Comparison of ENCODE assay signal across 20 cellular contexts in the genomic region with DNA sequence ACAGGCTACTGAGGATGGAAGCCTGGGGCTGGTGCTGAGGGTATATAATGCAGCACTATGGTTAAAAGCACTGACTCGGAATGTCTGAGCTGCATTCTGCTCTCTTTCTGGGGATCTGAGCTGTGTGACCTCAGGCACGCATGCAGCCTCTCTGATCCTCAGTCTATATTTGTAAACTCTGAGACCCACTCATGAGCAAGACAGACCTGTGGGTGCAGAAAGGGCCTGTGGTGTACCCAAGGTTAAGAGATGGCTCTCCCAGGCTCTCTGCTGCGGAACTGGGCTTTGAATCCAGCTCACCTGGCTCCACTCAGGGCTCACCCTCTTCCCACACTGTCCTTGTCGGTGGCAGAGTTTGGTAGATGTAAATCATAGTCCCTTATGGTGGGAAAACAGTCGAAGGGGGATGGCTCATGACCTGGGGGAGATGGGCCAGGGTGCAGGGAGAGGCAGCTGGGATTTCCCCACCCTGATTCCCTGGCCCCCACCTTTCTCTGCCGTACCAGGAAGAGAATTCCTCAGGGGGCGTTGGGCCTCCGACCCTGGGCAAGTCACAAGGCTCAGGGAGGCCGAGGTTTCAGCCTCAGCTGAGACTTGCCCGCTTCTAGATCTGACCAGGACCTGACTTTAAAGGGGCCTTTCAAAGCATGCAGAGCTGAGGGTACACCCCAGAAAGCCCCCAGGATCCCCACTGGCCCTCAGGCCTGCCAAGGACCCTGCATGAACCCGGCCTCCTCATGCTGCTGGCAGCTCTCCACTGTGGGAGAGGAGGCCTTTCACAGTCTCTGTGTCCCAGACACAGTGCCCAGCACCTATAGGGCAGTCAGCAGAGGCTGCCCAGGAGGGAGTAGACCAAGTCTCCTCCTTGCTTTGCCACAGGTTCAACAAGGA.
DNase-seq lines count a peak whose midpoint lies in the region; ATAC-seq and TF ChIP-seq lines count a peak whose summit lies in the region.
"Had no signal": no experiment of that assay in that cellular context is flagged by ENCODE, and none has a peak within 500 bp of the region (broad histone marks: within the 10 kb centered on the region; RNA-seq: fewer than 3 reads in every experiment).

No MANE protein-coding gene starts in this region.

- H3K27me3 ChIP-seq in colonic mucosa (no peaks in the 10 kb centered on the region), stomach smooth muscle (ENCODE audit: control insufficient read depth in 1 of 2, insufficient read depth in 2 of 2, low read length in 2 of 2) (no peaks in the 10 kb centered on the region)
- H3K27me3 ChIP-seq: gastrocnemius medialis had no signal

- no peak overlapping the region for H3K27ac Mint-ChIP-seq in activated CD8-positive, alpha-beta memory T cell treated with anti-CD3 and anti-CD28 coated beads, Interleukin-2, amount 10 ng/mL, durations not matched to agents 7 days and 5 days
- H3K27ac Mint-ChIP-seq in natural killer cell: no peak overlapping the region
- H3K27ac Mint-ChIP-seq: activated CD4-positive, alpha-beta T cell treated with anti-CD3 and anti-CD28 coated beads, Interleukin-2, amount 10 ng/mL, durations not matched to agents 24 days and 14 days; activated naive CD8-positive, alpha-beta T cell; dendritic cell treated with granulocyte-macrophage colony-stimulating factor and Interleukin-4, amounts not matched to agents 40 ng/mL and 50 ng/mL, for 4 days had no signal

- TF ChIP-seq CTCF in colonic mucosa (IDR thresholded peaks at IDR 0.05) (no peak), natural killer cell (IDR thresholded peaks at IDR 0.05) (no peak)

- H3K36me3 Mint-ChIP-seq in activated CD8-positive, alpha-beta memory T cell treated with anti-CD3 and anti-CD28 coated beads, Interleukin-2, amount 10 ng/mL, durations not matched to agents 7 days and 5 days: no peaks in the 10 kb centered on the region
- no peaks in the 10 kb centered on the region for H3K36me3 Mint-ChIP-seq in natural killer cell
- H3K36me3 Mint-ChIP-seq: activated naive CD8-positive, alpha-beta T cell had no signal

- H3K4me1 Mint-ChIP-seq in activated CD8-positive, alpha-beta memory T cell treated with anti-CD3 and anti-CD28 coated beads, Interleukin-2, amount 10 ng/mL, durations not matched to agents 7 days and 5 days: no peaks in the 10 kb centered on the region
- peaks cover 0 to 4% of the 10 kb centered on the region in 2 donors for H3K4me1 Mint-ChIP-seq in natural killer cell
- H3K4me1 Mint-ChIP-seq: activated CD4-positive, alpha-beta T cell treated with anti-CD3 and anti-CD28 coated beads, Interleukin-2, amount 10 ng/mL, durations not matched to agents 24 days and 14 days had no signal

- H3K9ac ChIP-seq in colonic mucosa (ENCODE audit: low read depth in 2 of 2, low read length in 2 of 2) (no peak overlapping the region), stomach smooth muscle (ENCODE audit: low read length in 2 of 2) (peak overlapping the region in 1 of 2 donors; percentile 42)

- H3K27ac ChIP-seq in colonic mucosa (no peak overlapping the region), stomach smooth muscle (ENCODE audit: low read length) (peak overlapping the region; percentile 97)
- H3K27ac ChIP-seq: C4-2B, epithelial cell of prostate, gastrocnemius medialis, skin epidermis, thoracic aorta had no signal

- H3K36me3 ChIP-seq in colonic mucosa: no peaks in the 10 kb centered on the region
- H3K36me3 ChIP-seq in stomach smooth muscle (ENCODE audit: control insufficient read depth in 2 of 2, insufficient read depth in 2 of 2, low read length in 2 of 2): peaks cover 0 to 6% of the 10 kb centered on the region in 2 donors
- H3K36me3 ChIP-seq: gastrocnemius medialis, thoracic aorta had no signal

- CTCF ChIA-PET in activated CD8-positive, alpha-beta memory T cell treated with anti-CD3 and anti-CD28 coated beads, Interleukin-2, amount 10 ng/mL, durations not matched to agents 7 days and 5 days (lab: Charles Lee): interaction anchor here (0.7 to 1.5 kb wide), 2 partner anchors 10 to 385 kb away, joined by 3 to 6 read pairs; no protein-coding TSS in a partner anchor

- DNase-seq in activated CD8-positive, alpha-beta memory T cell treated with anti-CD3 and anti-CD28 coated beads for 24 hours: peak; percentile 19
- no peak for DNase-seq in activated CD8-positive, alpha-beta memory T cell treated with anti-CD3 and anti-CD28 coated beads, Interleukin-2, amount 10 ng/mL, durations not matched to agents 7 days and 5 days
- DNase-seq in colonic mucosa: peak; percentile 4
- DNase-seq in natural killer cell: peak; percentile 9
- DNase-seq in DMS114 treated with DMSO at 0.1 percent for 48 hours (lab: John Stamatoyannopoulos, UW; ENCODE audit: unreplicated experiment): no peak
- no peak for DNase-seq in NOMO-1 (lab: John Stamatoyannopoulos, UW; ENCODE audit: unreplicated experiment in 2 of 2)
- DNase-seq: activated CD4-positive, alpha-beta T cell treated with anti-CD3 and anti-CD28 coated beads, Interleukin-2, amount 10 ng/mL, durations not matched to agents 24 days and 14 days; activated T-cell treated with anti-CD3 and anti-CD28 coated beads for 4 hours; gastrocnemius medialis; NCI-H2029 treated with DMSO at 0.1 percent for 48 hours; NCI-H446 treated with DMSO at 0.1 percent for 48 hours; stimulated activated CD4-positive, alpha-beta T cell treated with anti-CD3 and anti-CD28 coated beads, Interleukin-4, amount 100 ng/mL, for 24 hours had no signal

- H3K9me3 Mint-ChIP-seq in activated CD8-positive, alpha-beta memory T cell treated with anti-CD3 and anti-CD28 coated beads, Interleukin-2, amount 10 ng/mL, durations not matched to agents 7 days and 5 days (ENCODE audit: low read depth): no peaks in the 10 kb centered on the region
- no peaks in the 10 kb centered on the region for H3K9me3 Mint-ChIP-seq in natural killer cell
- H3K9me3 Mint-ChIP-seq: activated CD4-positive, alpha-beta T cell treated with anti-CD3 and anti-CD28 coated beads, Interleukin-2, amount 10 ng/mL, durations not matched to agents 24 days and 14 days; dendritic cell treated with granulocyte-macrophage colony-stimulating factor and Interleukin-4, amounts not matched to agents 40 ng/mL and 50 ng/mL, for 4 days had no signal

- intact Hi-C loops in colonic mucosa (cut with DNase I): no loop called here
- intact Hi-C loops in natural killer cell (cut with micrococcal nuclease): no loop called here

- no peak overlapping the region for H3K4me3 ChIP-seq in colonic mucosa
- no peak overlapping the region for H3K4me3 ChIP-seq in stomach smooth muscle (ENCODE audit: low read length in 2 of 2)
- H3K4me3 ChIP-seq: gastrocnemius medialis, skin epidermis, thoracic aorta had no signal

- H3K4me1 ChIP-seq in colonic mucosa (no peaks in the 10 kb centered on the region), stomach smooth muscle (ENCODE audit: control insufficient read depth, insufficient read depth, low read length) (peaks cover 57% of the 10 kb centered on the region)

- ATAC-seq in activated CD8-positive, alpha-beta memory T cell treated with anti-CD3 and anti-CD28 coated beads, Interleukin-2, amount 10 ng/mL, durations not matched to agents 7 days and 5 days: no peak
- ATAC-seq in natural killer cell: no peak
- no peak for ATAC-seq in GM18870 (IDR thresholded peaks at IDR 0.05; ENCODE audit: unreplicated experiment)
- ATAC-seq: gastrocnemius medialis had no signal

- H3K9me3 ChIP-seq in colonic mucosa (no peaks in the 10 kb centered on the region), stomach smooth muscle (ENCODE audit: control insufficient read depth in 2 of 2, low read length in 2 of 2) (no peaks in the 10 kb centered on the region)
- H3K9me3 ChIP-seq: gastrocnemius medialis, thoracic aorta had no signal

- H3K27me3 Mint-ChIP-seq in activated CD8-positive, alpha-beta memory T cell treated with anti-CD3 and anti-CD28 coated beads, Interleukin-2, amount 10 ng/mL, durations not matched to agents 7 days and 5 days: no peaks in the 10 kb centered on the region
- peaks cover 2 to 3% of the 10 kb centered on the region in 2 donors for H3K27me3 Mint-ChIP-seq in natural killer cell (ENCODE audit: low read depth in 2 of 2)
- H3K27me3 Mint-ChIP-seq: activated CD4-positive, alpha-beta T cell treated with anti-CD3 and anti-CD28 coated beads, Interleukin-2, amount 10 ng/mL, durations not matched to agents 24 days and 14 days had no signal

- no peak overlapping the region for H3K4me3 Mint-ChIP-seq in activated CD8-positive, alpha-beta memory T cell treated with anti-CD3 and anti-CD28 coated beads, Interleukin-2, amount 10 ng/mL, durations not matched to agents 7 days and 5 days
- H3K4me3 Mint-ChIP-seq in natural killer cell: no peak overlapping the region
- H3K4me3 Mint-ChIP-seq: activated CD4-positive, alpha-beta T cell treated with anti-CD3 and anti-CD28 coated beads, Interleukin-2, amount 10 ng/mL, durations not matched to agents 24 days and 14 days; activated naive CD8-positive, alpha-beta T cell; dendritic cell treated with granulocyte-macrophage colony-stimulating factor and Interleukin-4, amounts not matched to agents 40 ng/mL and 50 ng/mL, for 4 days had no signal

Comparison
In these comparisons a context has a peak if more than half of its experiments do, and no peak if none do; other contexts are left out.
1. DNase-seq: peak in activated CD8-positive, alpha-beta memory T cell treated with anti-CD3 and anti-CD28 coated beads for 24 hours (single experiment), colonic mucosa (single experiment) and natural killer cell (single experiment); none in activated CD8-positive, alpha-beta memory T cell treated with anti-CD3 and anti-CD28 coated beads, Interleukin-2, amount 10 ng/mL, durations not matched to agents 7 days and 5 days (single experiment), DMS114 treated with DMSO at 0.1 percent for 48 hours (single experiment) and NOMO-1 (0 of 2).